In genomic region chr13:30429235-30429634, GRCh38 we compare ENCODE assay signal across 30 cellular contexts. TPM values are rescaled to one million over a fixed set of nuclear protein-coding genes. Genes with fewer than 3 reads are reported as not detected.
DNase-seq lines count a peak whose midpoint lies in the region; ATAC-seq and TF ChIP-seq lines count a peak whose summit lies in the region.
"Had no signal": no experiment of that assay in that cellular context is flagged by ENCODE, and none has a peak within 500 bp of the region (broad histone marks: within the 10 kb centered on the region; RNA-seq: fewer than 3 reads in every experiment).

No MANE protein-coding gene starts in this region.

- no peak overlapping the region for H3K18ac ChIP-seq in trophoblast cell (ENCODE audit: low read length)

- H3K27ac ChIP-seq in HCT116 (ENCODE audit: low read depth, low read length) (peak overlapping the region; percentile 88; the same call in 1 of the 2 replicates), OCI-LY3 (ENCODE audit: low read length) (no peak overlapping the region), trophoblast cell (ENCODE audit: low read depth, low read length) (no peak overlapping the region)
- H3K27ac ChIP-seq: breast epithelium, neutrophil, SK-N-MC, suprapubic skin had no signal

- no peak overlapping the region for H4K8ac ChIP-seq in trophoblast cell (ENCODE audit: low read depth, low read length)

- H2AFZ ChIP-seq in HCT116 (ENCODE audit: low read depth, low read length, poor library complexity, severe bottlenecking): no peak overlapping the region
- H2AFZ ChIP-seq in OCI-LY3 (ENCODE audit: low read depth, low read length): no peak overlapping the region
- H2AFZ ChIP-seq in trophoblast cell (ENCODE audit: insufficient read depth, low read length, poor library complexity): no peak overlapping the region
- H2AFZ ChIP-seq: GM23338 had no signal

- POLR2A ChIA-PET in HCT116 (lab: Charles Lee): interaction anchor here (0.6 kb wide), 1 partner anchor 43 kb away, joined by 3 read pairs; no protein-coding TSS in a partner anchor

- no peaks in the 10 kb centered on the region for H3K27me3 Mint-ChIP-seq in activated T-helper 2 cell treated with anti-CD3 and anti-CD28 coated beads, Interferon-gamma antibody, Interleukin-2, Interleukin-4, amounts not matched to agents 10 μg/mL and 5 μg/mL and 100 μg/mL, durations not matched to agents 14 hours and 24 hours and 36 hours (ENCODE audit: low read depth)
- H3K27me3 Mint-ChIP-seq: CD4-positive, alpha-beta T cell; naive B cell; stimulated activated memory B cell treated with anti-CD40 and anti-IgM and Interleukin-4, amounts not matched to agents 10 μg/mL and 1 μg/mL and 100 μg/mL, for 72 hours had no signal

- ATAC-seq in HCT116 (no peak), GM18873 (IDR thresholded peaks at IDR 0.05; ENCODE audit: low FRiP score, unreplicated experiment) (no peak)
- ATAC-seq: GM23338, left lobe of liver had no signal

- H3K79me1 ChIP-seq in trophoblast cell (ENCODE audit: low read length): peaks cover 7% of the 10 kb centered on the region

- TF ChIP-seq CTCF in HCT116 (IDR thresholded peaks at IDR 0.05 in 2 of 3, conservative IDR thresholded peaks at IDR 0.05 in 1 of 3; ENCODE audit: borderline replicate concordance in 1 of 3, insufficient read depth in 1 of 3, low read depth in 2 of 3, low read length in 2 of 3) (no peak), OCI-LY3 (IDR thresholded peaks at IDR 0.05; ENCODE audit: low read depth, low read length) (no peak)

- no peaks in the 10 kb centered on the region for H3K79me2 ChIP-seq in HCT116 (ENCODE audit: insufficient read depth, low read length)
- no peaks in the 10 kb centered on the region for H3K79me2 ChIP-seq in OCI-LY3 (ENCODE audit: low read length)
- H3K79me2 ChIP-seq in trophoblast cell (ENCODE audit: control insufficient read depth, insufficient read depth, low read length, poor library complexity): no peaks in the 10 kb centered on the region

- no peak overlapping the region for H2BK5ac ChIP-seq in trophoblast cell (ENCODE audit: low read depth, low read length, poor library complexity)

- no peak overlapping the region for H2AK5ac ChIP-seq in trophoblast cell (ENCODE audit: low read length)

- no peak overlapping the region for H3K23ac ChIP-seq in trophoblast cell (ENCODE audit: low read length)

- BruUV-seq in HCT116 (replicated peaks; lab: Mats Ljungman, UMichigan): no TSS peak

- H3K4ac ChIP-seq in trophoblast cell (ENCODE audit: low read depth, low read length): no peak overlapping the region

- intact Hi-C loops in HCT116 (cut with micrococcal nuclease): no loop called here
- intact Hi-C loops in activated T-helper 2 cell treated with anti-CD3 and anti-CD28 coated beads, Interferon-gamma antibody, Interleukin-2, Interleukin-4, amounts not matched to agents 10 μg/mL and 5 μg/mL and 100 μg/mL, durations not matched to agents 14 hours and 24 hours and 36 hours (cut with micrococcal nuclease): loop anchor here (10.0 kb wide), 1 partner anchor 124 kb away; the partner anchor contains the start of gene KATNAL1

- no peaks in the 10 kb centered on the region for H3K9me2 ChIP-seq in HCT116 (ENCODE audit: insufficient read depth)

- H3K4me3 Mint-ChIP-seq in activated T-helper 2 cell treated with anti-CD3 and anti-CD28 coated beads, Interferon-gamma antibody, Interleukin-2, Interleukin-4, amounts not matched to agents 10 μg/mL and 5 μg/mL and 100 μg/mL, durations not matched to agents 14 hours and 24 hours and 36 hours (ENCODE audit: low read depth): no peak overlapping the region
- H3K4me3 Mint-ChIP-seq: activated naive CD4-positive, alpha-beta T cell treated with anti-CD3 and anti-CD28 coated beads for 36 hours; CD4-positive, alpha-beta T cell; GM23338; naive B cell; stimulated activated memory B cell treated with anti-CD40 and anti-IgM and Interleukin-4, amounts not matched to agents 10 μg/mL and 1 μg/mL and 100 μg/mL, for 72 hours had no signal

- H3K9me3 Mint-ChIP-seq in activated T-helper 2 cell treated with anti-CD3 and anti-CD28 coated beads, Interferon-gamma antibody, Interleukin-2, Interleukin-4, amounts not matched to agents 10 μg/mL and 5 μg/mL and 100 μg/mL, durations not matched to agents 14 hours and 24 hours and 36 hours: no peaks in the 10 kb centered on the region
- H3K9me3 Mint-ChIP-seq: activated naive CD4-positive, alpha-beta T cell treated with anti-CD3 and anti-CD28 coated beads for 36 hours; activated T-cell treated with anti-CD3 and anti-CD28 coated beads, Interleukin-2, amount 50 U/mL, for 4 hours; CD4-positive, alpha-beta T cell; GM23338; naive B cell; stimulated activated memory B cell treated with anti-CD40 and anti-IgM and Interleukin-4, amounts not matched to agents 10 μg/mL and 1 μg/mL and 100 μg/mL, for 72 hours had no signal

- H3K4me3 ChIP-seq in HCT116 (replicated peaks in 1 of 2; ENCODE audit: low read depth in 1 of 2, low read length in 2 of 2): peak overlapping the region in 1 of 2 experiments; percentile 49; a peak in 1 of 4 replicates
- no peak overlapping the region for H3K4me3 ChIP-seq in OCI-LY3 (ENCODE audit: low read length)
- H3K4me3 ChIP-seq in trophoblast cell (ENCODE audit: low read depth, low read length): no peak overlapping the region
- H3K4me3 ChIP-seq: breast epithelium, GM23338, sigmoid colon, SK-N-MC, suprapubic skin had no signal

- CTCF ChIA-PET in HCT116 (lab: Charles Lee): no interaction called here

- no peak overlapping the region for H2BK120ac ChIP-seq in trophoblast cell (ENCODE audit: insufficient read depth, low read length, poor library complexity)

- DNase-seq in activated CD8-positive, alpha-beta memory T cell treated with anti-CD3 and anti-CD28 coated beads for 24 hours: peak; percentile 53
- DNase-seq in activated CD8-positive, alpha-beta memory T cell treated with anti-CD3 and anti-CD28 coated beads, Interleukin-2, amount 50 U/mL, for 48 hours: no peak
- DNase-seq in HCT116 (ENCODE audit: low read depth, low spot score) (no peak), trophoblast cell (no peak), NCI-H1694 (lab: John Stamatoyannopoulos, UW) (no peak)
- no peak for DNase-seq in activated T-helper 2 cell treated with anti-CD3 and anti-CD28 coated beads, Interferon-gamma antibody, Interleukin-2, Interleukin-4, amounts not matched to agents 10 μg/mL and 5 μg/mL and 100 μg/mL, durations not matched to agents 14 hours and 24 hours and 36 hours (ENCODE audit: low spot score)
- DNase-seq: 8988T; activated CD4-positive, alpha-beta T cell treated with anti-CD3 and anti-CD28 coated beads for 4 hours; activated naive CD4-positive, alpha-beta T cell treated with anti-CD3 and anti-CD28 coated beads for 36 hours; activated T-cell treated with anti-CD3 and anti-CD28 coated beads, Interleukin-2, amount 50 U/mL, for 4 hours; amygdala; CD4-positive, alpha-beta T cell; hypothalamus; naive B cell; NCI-H1105; NCI-H2029 treated with DMSO at 0.1 percent for 48 hours; sigmoid colon; stimulated activated CD4-positive, alpha-beta T cell treated with anti-CD3 and anti-CD28 coated beads, Interleukin-4, amount 100 ng/mL, for 4 hours had no signal

- no CpG with 5 or more reads among the region's 3 CpGs for WGBS in trophoblast cell (ENCODE audit: extremely low coverage, insufficient coverage, insufficient read length)

- H4K20me1 ChIP-seq in HCT116 (ENCODE audit: insufficient read depth) (no peaks in the 10 kb centered on the region), OCI-LY3 (ENCODE audit: insufficient read depth, low read length) (no peaks in the 10 kb centered on the region)

- H3K14ac ChIP-seq in trophoblast cell (ENCODE audit: low read length): no peak overlapping the region

- no peak overlapping the region for H4K12ac ChIP-seq in trophoblast cell (ENCODE audit: low read depth, low read length)

- H3K9me3 ChIP-seq in HCT116 (ENCODE audit: control insufficient read depth in 1 of 2, insufficient read depth in 1 of 2, low read depth in 1 of 2, low read length in 2 of 2): no peaks in the 10 kb centered on the region
- no peaks in the 10 kb centered on the region for H3K9me3 ChIP-seq in OCI-LY3 (ENCODE audit: insufficient read depth, low read length)
- no peaks in the 10 kb centered on the region for H3K9me3 ChIP-seq in trophoblast cell (ENCODE audit: insufficient read depth, low read depth, low read length)
- H3K9me3 ChIP-seq: breast epithelium, neutrophil, sigmoid colon, suprapubic skin had no signal

- H3K36me3 ChIP-seq in HCT116 (ENCODE audit: control insufficient read depth in 1 of 2, insufficient read depth in 2 of 2, low read length in 2 of 2): no peaks in the 10 kb centered on the region
- H3K36me3 ChIP-seq in OCI-LY3 (replicated peaks; ENCODE audit: low read depth, low read length): no peaks in the 10 kb centered on the region
- no peaks in the 10 kb centered on the region for H3K36me3 ChIP-seq in trophoblast cell (ENCODE audit: control insufficient read depth in 1 of 2, insufficient read depth in 2 of 2, low read length in 2 of 2)
- H3K36me3 ChIP-seq: breast epithelium, neutrophil, sigmoid colon, suprapubic skin had no signal

- H2BK12ac ChIP-seq in trophoblast cell (ENCODE audit: low read length): peak overlapping the region; percentile 27

- peaks cover 28% of the 10 kb centered on the region for H3K4me1 Mint-ChIP-seq in activated T-helper 2 cell treated with anti-CD3 and anti-CD28 coated beads, Interferon-gamma antibody, Interleukin-2, Interleukin-4, amounts not matched to agents 10 μg/mL and 5 μg/mL and 100 μg/mL, durations not matched to agents 14 hours and 24 hours and 36 hours (ENCODE audit: low read depth)

- H3K9ac ChIP-seq in HCT116 (ENCODE audit: low read length) (no peak overlapping the region), OCI-LY3 (ENCODE audit: low read length) (no peak overlapping the region), trophoblast cell (ENCODE audit: low read length) (no peak overlapping the region)

- H3K36me3 Mint-ChIP-seq in activated T-helper 2 cell treated with anti-CD3 and anti-CD28 coated beads, Interferon-gamma antibody, Interleukin-2, Interleukin-4, amounts not matched to agents 10 μg/mL and 5 μg/mL and 100 μg/mL, durations not matched to agents 14 hours and 24 hours and 36 hours (ENCODE audit: low read depth): no peaks in the 10 kb centered on the region
- H3K36me3 Mint-ChIP-seq: naive B cell; stimulated activated memory B cell treated with anti-CD40 and anti-IgM and Interleukin-4, amounts not matched to agents 10 μg/mL and 1 μg/mL and 100 μg/mL, for 72 hours had no signal

- peak overlapping the region; percentile 53 for H4K91ac ChIP-seq in trophoblast cell (ENCODE audit: low read depth, low read length)

- RAD21 ChIA-PET in HCT116 (lab: Charles Lee; ENCODE audit: low non-redundant PET in 1 of 2, low total read pairs in 2 of 2, uncharacterized antibody in 2 of 2, unreplicated experiment in 2 of 2): interaction anchor here in 1 of 2 experiments (0.5 kb wide), 1 partner anchor 298 kb away, joined by 3 read pairs; no protein-coding TSS in a partner anchor

- H3K27ac Mint-ChIP-seq in activated T-helper 2 cell treated with anti-CD3 and anti-CD28 coated beads, Interferon-gamma antibody, Interleukin-2, Interleukin-4, amounts not matched to agents 10 μg/mL and 5 μg/mL and 100 μg/mL, durations not matched to agents 14 hours and 24 hours and 36 hours: no peak overlapping the region
- H3K27ac Mint-ChIP-seq: activated naive CD4-positive, alpha-beta T cell treated with anti-CD3 and anti-CD28 coated beads for 36 hours; CD4-positive, alpha-beta T cell; GM23338 had no signal

- no peak for TF ChIP-seq POLR2A in HCT116 (IDR thresholded peaks at IDR 0.05; ENCODE audit: borderline replicate concordance, extremely low read depth, insufficient read depth, insufficient read length)

- TF ChIP-seq RAD21 in HCT116 (IDR thresholded peaks at IDR 0.05; ENCODE audit: low read depth): no peak

- H3K27me3 ChIP-seq in HCT116 (ENCODE audit: insufficient read depth, low read length) (no peaks in the 10 kb centered on the region), OCI-LY3 (ENCODE audit: low read depth, low read length) (peaks cover 9% of the 10 kb centered on the region; the same call in 1 of the 2 replicates), trophoblast cell (ENCODE audit: insufficient read depth, low read length) (no peaks in the 10 kb centered on the region)
- H3K27me3 ChIP-seq: breast epithelium, neutrophil, sigmoid colon, suprapubic skin had no signal

- H3K4me2 ChIP-seq in HCT116 (ENCODE audit: low read length) (peak overlapping the region; percentile 80), OCI-LY3 (ENCODE audit: low read length) (peak overlapping the region; percentile 6; the same call in 1 of the 2 replicates), trophoblast cell (ENCODE audit: low read length) (no peak overlapping the region)
- H3K4me2 ChIP-seq: GM23338 had no signal

- H3K4me1 ChIP-seq in HCT116 (ENCODE audit: control insufficient read depth in 1 of 2, insufficient read depth in 2 of 2, low read length in 2 of 2): peaks cover 32 to 54% of the 10 kb centered on the region in 2 experiments
- H3K4me1 ChIP-seq in OCI-LY3 (ENCODE audit: low read length): peaks cover 26% of the 10 kb centered on the region
- H3K4me1 ChIP-seq in trophoblast cell (ENCODE audit: control insufficient read depth in 1 of 2, insufficient read depth in 2 of 2, low read length in 2 of 2): peaks cover 5 to 11% of the 10 kb centered on the region in 2 experiments
- H3K4me1 ChIP-seq: breast epithelium had no signal

RNA-seq across cellular contexts. Expression of gene UBE2L5, which starts 6.9 kb away (rescaled TPM):
- total RNA-seq in HCT116 (2021; ENCODE audit: unreplicated experiment): 0.15 TPM
- not detected in 2 replicates for polyA plus RNA-seq in HCT116 (2012)
- 0.05 TPM in 1 of 2 replicates, not detected in the other for polyA plus RNA-seq in trophoblast cell (2013)
- total RNA-seq in activated T-helper 2 cell treated with anti-CD3 and anti-CD28 coated beads, Interferon-gamma antibody, Interleukin-2, Interleukin-4, amounts not matched to agents 10 μg/mL and 5 μg/mL and 100 μg/mL, durations not matched to agents 14 hours and 24 hours and 36 hours: not detected in 2 replicates
- total RNA-seq: activated CD8-positive, alpha-beta memory T cell treated with anti-CD3 and anti-CD28 coated beads for 36 hours; activated naive CD4-positive, alpha-beta T cell treated with anti-CD3 and anti-CD28 coated beads for 36 hours; activated T-cell treated with anti-CD3 and anti-CD28 coated beads, Interleukin-2, amount 50 U/mL, for 4 hours; GM23338; left lobe of liver; RPMI7951; T-helper 2 cell treated with Interferon-gamma antibody and Interleukin-4, amounts not matched to agents 100 ng/mL and 5 ng/mL, for 36 hours had no signal
- polyA plus RNA-seq: GM23338 had no signal

RNA-seq across cellular contexts. Expression of gene HMGB1, which starts 36.5 kb away (rescaled TPM):
- 678 TPM for total RNA-seq in HCT116 (2021; ENCODE audit: unreplicated experiment)
- polyA plus RNA-seq in HCT116 (2012): 231 and 369 TPM in 2 replicates
- polyA plus RNA-seq in trophoblast cell (2013): 521 and 556 TPM in 2 replicates
- total RNA-seq in activated T-helper 2 cell treated with anti-CD3 and anti-CD28 coated beads, Interferon-gamma antibody, Interleukin-2, Interleukin-4, amounts not matched to agents 10 μg/mL and 5 μg/mL and 100 μg/mL, durations not matched to agents 14 hours and 24 hours and 36 hours: 594 and 603 TPM in 2 replicates
